ENCODE assay signal across 8 cellular contexts in the genomic region with DNA sequence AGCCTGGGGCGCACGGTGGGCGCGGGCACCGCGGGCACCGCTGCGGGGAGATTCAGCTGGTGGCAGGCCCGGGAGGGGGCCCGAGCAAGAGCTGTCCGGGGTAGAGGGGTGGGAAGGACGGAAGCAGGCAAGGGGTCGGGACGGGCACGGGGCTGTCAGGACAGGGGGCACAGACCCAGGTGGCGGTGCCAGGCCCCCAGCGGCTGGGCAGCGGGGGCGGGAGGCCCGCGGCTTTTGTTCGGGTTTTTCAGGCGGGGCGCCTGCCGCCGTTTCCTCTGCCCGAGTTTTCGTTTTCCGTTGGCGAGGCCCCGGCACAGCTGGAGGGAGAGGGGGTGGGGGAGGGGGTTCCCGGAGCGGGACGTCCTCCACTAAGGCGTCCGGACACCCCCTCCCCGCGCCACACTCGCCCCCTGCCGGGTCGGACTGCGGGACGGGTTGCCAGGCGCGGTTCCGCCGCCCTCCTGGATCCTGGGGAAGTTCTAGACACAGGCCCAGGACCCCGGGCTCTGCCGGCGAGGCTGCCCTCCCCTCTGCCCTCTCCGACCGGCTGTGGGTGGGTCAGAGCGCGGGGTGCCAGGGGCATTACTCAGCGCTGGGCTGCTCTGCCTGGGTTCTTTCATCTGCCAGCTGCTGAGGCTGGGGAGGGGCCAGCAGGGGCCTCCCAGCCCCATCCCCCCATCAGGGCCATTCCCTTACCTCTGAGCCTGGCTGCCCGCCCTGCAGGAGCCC. TPM values are rescaled to one million over a fixed set of nuclear protein-coding genes. Genes with fewer than 3 reads are reported as not detected.
DNase-seq lines count a peak whose midpoint lies in the region; ATAC-seq and TF ChIP-seq lines count a peak whose summit lies in the region.

No MANE protein-coding gene starts in this region.

- no peaks in the 10 kb centered on the region for H3K36me3 ChIP-seq in HUES6 (ENCODE audit: control insufficient read depth, insufficient read depth, low read length)
- no peaks in the 10 kb centered on the region for H3K36me3 ChIP-seq in BE2C

- H3K9me3 ChIP-seq in HUES6 (ENCODE audit: control insufficient read depth, insufficient read depth, low read depth, low read length) = no peaks in the 10 kb centered on the region
- no peaks in the 10 kb centered on the region for H3K9me3 ChIP-seq in BE2C

- H3K27me3 ChIP-seq in HUES6 (ENCODE audit: control insufficient read depth, insufficient read depth, low read length) = no peaks in the 10 kb centered on the region
- H3K27me3 ChIP-seq in BE2C = no peaks in the 10 kb centered on the region

- no peak overlapping the region; the same call in 1 of the 2 replicates for H3K27ac ChIP-seq in HUES6 (ENCODE audit: low read depth, low read length)

- ATAC-seq in GM19397 (IDR thresholded peaks at IDR 0.05; ENCODE audit: unreplicated experiment) = no peak

- peaks cover 6% of the 10 kb centered on the region for H3K4me1 Mint-ChIP-seq in progenitor cell of endocrine pancreas (ENCODE audit: low read depth)

- peaks cover 71% of the 10 kb centered on the region for H3K27me3 Mint-ChIP-seq in progenitor cell of endocrine pancreas

- H3K27ac Mint-ChIP-seq in progenitor cell of endocrine pancreas = no peak overlapping the region

- no peaks in the 10 kb centered on the region for H3K36me3 Mint-ChIP-seq in progenitor cell of endocrine pancreas (ENCODE audit: insufficient read depth)

- peak overlapping the region; percentile 57 for H3K4me3 Mint-ChIP-seq in progenitor cell of endocrine pancreas (ENCODE audit: low read depth)

- H3K4me3 ChIP-seq in HUES6 (ENCODE audit: low read depth, low read length) (peak overlapping the region; percentile 75), BE2C (ENCODE audit: low read depth, low read length) (no peak overlapping the region; the same call in 1 of the 2 replicates)

- TF ChIP-seq CTCF in progenitor cell of endocrine pancreas (IDR thresholded peaks at IDR 0.05; ENCODE audit: unreplicated experiment) (no peak), BE2C (IDR thresholded peaks at IDR 0.05; ENCODE audit: low read depth, low read length) (no peak)

- peak overlapping the region; percentile 66 for H3K9ac ChIP-seq in HUES6 (ENCODE audit: low read length)

- H3K4me1 ChIP-seq in HUES6 (ENCODE audit: control insufficient read depth, insufficient read depth, low read length) (peaks cover 52% of the 10 kb centered on the region), BE2C (no peaks in the 10 kb centered on the region)

- DNase-seq in Ammon's horn (ENCODE audit: low spot score) = peak; percentile 90
- DNase-seq in anterior cingulate cortex (lab: John Stamatoyannopoulos, UW) = peak in 51 of 58 donors; percentile 35 to 92 (median 74)
- peak in 48 of 51 donors; percentile 42 to 93 (median 79) for DNase-seq in hypothalamus (lab: John Stamatoyannopoulos, UW)
- no peak for DNase-seq in progenitor cell of endocrine pancreas (ENCODE audit: low spot score, unreplicated experiment)
- no peak for DNase-seq in BE2C
- DNase-seq in NCI-H1930 (lab: John Stamatoyannopoulos, UW) = no peak

- H3K9me3 Mint-ChIP-seq in progenitor cell of endocrine pancreas (ENCODE audit: low read depth) = no peaks in the 10 kb centered on the region

RNA-seq across cellular contexts. Expression of a gene that starts 0.5 kb away (rescaled TPM):
- 2.9 and 3.3 TPM in 2 replicates for total RNA-seq in progenitor cell of endocrine pancreas
- polyA plus RNA-seq in BE2C (2012; ENCODE audit: insufficient read depth, insufficient read length, low read depth) = 74.5 TPM

Comparison
In these comparisons a context has a peak if more than half of its experiments do, and no peak if none do; other contexts are left out.
1. DNase-seq: peak in Ammon's horn (single experiment), anterior cingulate cortex (51 of 58) and hypothalamus (48 of 51); none in progenitor cell of endocrine pancreas (single experiment), BE2C (single experiment) and NCI-H1930 (0 of 2).